In the genomic region with DNA sequence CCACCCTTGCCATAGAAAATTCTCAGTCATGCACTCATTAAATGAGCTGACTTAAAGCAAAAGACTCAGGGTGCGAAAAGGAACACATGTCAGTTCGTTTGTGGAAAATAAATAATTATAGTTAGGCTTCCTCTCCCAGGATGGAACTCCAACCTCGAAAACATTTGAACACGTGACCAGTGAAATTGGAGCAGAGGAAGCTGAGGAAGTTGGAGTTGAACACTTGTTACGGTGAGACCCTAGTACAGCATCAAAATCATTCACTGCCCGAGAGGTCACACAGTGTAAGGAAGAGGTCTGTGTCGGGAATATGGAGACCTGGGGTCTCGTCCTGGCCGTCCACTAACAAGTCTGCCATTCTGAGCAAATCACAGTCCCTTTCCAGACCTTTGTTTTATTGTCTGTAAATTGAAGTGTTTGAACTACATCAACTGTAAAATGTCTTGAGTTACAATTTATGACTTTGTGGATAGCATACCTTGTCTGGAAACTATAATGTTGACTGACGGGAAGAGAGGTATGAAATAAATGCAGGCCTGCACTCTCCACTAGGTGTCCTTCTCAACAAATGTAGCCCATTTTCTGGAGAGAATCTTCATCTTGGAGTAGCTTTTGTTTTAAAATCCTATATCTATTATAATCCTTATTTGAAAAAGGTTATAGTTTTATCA, we compare ENCODE assay signal across 8 cellular contexts. TPM values are rescaled to one million over a fixed set of nuclear protein-coding genes. Genes with fewer than 3 reads are reported as not detected.
DNase-seq lines count a peak whose midpoint lies in the region; ATAC-seq, FAIRE-seq and TF ChIP-seq lines count a peak whose summit lies in the region.

No MANE protein-coding gene starts in this region.

- H3K4me3 ChIP-seq in A549 (no peak overlapping the region), PC-9 (no peak overlapping the region), foreskin fibroblast (ENCODE audit: low read depth in 1 of 2, low read length in 2 of 2) (no peak overlapping the region)

- H3K79me2 ChIP-seq in PC-9 (ENCODE audit: low read depth) = peaks cover 21% of the 10 kb centered on the region

- H3K4me1 ChIP-seq in A549 (peaks cover 7% of the 10 kb centered on the region; the same call in 2 of the 3 replicates), PC-9 (replicated peaks; ENCODE audit: insufficient read depth) (no peaks in the 10 kb centered on the region)

- H3K9me3 ChIP-seq in A549 (no peaks in the 10 kb centered on the region), PC-9 (ENCODE audit: insufficient read depth, low read depth) (no peaks in the 10 kb centered on the region)

- TF ChIP-seq CTCF in A549 (IDR thresholded peaks at IDR 0.05) = peak; percentile 42
- TF ChIP-seq CTCF in GM10248 (IDR thresholded peaks at IDR 0.05; ENCODE audit: control extremely low read depth, extremely low read depth, low read depth, missing control alignments) = peak; percentile 49
- TF ChIP-seq CTCF in PC-9 (conservative IDR thresholded peaks at IDR 0.05) = peak; percentile 58; the same call in 1 of the 2 replicates
- peak; percentile 41 for TF ChIP-seq CTCF in foreskin fibroblast (IDR thresholded peaks at IDR 0.05; ENCODE audit: low read depth, low read length)

- intact Hi-C loops in PC-9 (cut with micrococcal nuclease; ENCODE audit: unreplicated experiment) = loop anchor here (10.0 kb wide), 1 partner anchor 131 kb away; no protein-coding TSS in a partner anchor

- WGBS in A549 (ENCODE audit: missing lambda C conversion rate) = 89% methylated on average over 10 of the region's 10 CpGs

- no peak for FAIRE-seq in A549 (lab: Jason Lieb, UNC)

- no peak overlapping the region for H3K27ac ChIP-seq in A549
- no peak overlapping the region for H3K27ac ChIP-seq in PC-9

- peaks cover 61% of the 10 kb centered on the region for H3K36me3 ChIP-seq in PC-9 (ENCODE audit: low read depth)

- TF ChIP-seq EP300 in A549 (IDR thresholded peaks at IDR 0.05) = no peak

- BruUV-seq in PC-9 (replicated peaks; lab: Mats Ljungman, UMichigan) = no TSS peak

- ATAC-seq in A549 (peak; percentile 60 to 62; a peak in 3 of 6 replicates), HG03378 (IDR thresholded peaks at IDR 0.05; ENCODE audit: unreplicated experiment) (no peak), HG03108 (IDR thresholded peaks at IDR 0.05; ENCODE audit: unreplicated experiment) (no peak)

- H3K27me3 ChIP-seq in PC-9 (ENCODE audit: insufficient read depth, low read depth) = no peaks in the 10 kb centered on the region

- CTCF ChIA-PET in A549 (lab: Yijun Ruan, JAX) (interaction anchor here (0.5 to 9.1 kb wide), 10 partner anchors 5 to 558 kb away, joined by 3 to 55 read pairs (median 4); a partner anchor contains a TSS), GM10248 (lab: Yijun Ruan, JAX) (interaction anchor here (1.0 to 1.9 kb wide), 4 partner anchors 10 to 320 kb away, joined by 4 to 7 read pairs (median 5); no protein-coding TSS in a partner anchor), PC-9 (lab: Charles Lee) (no interaction called here)

- H2AFZ ChIP-seq in PC-9 = no peak overlapping the region

- DNase-seq in A549 (ENCODE audit: low read depth in 1 of 2, low spot score in 1 of 2) (peak; percentile 23 to 29), GM10248 (ENCODE audit: extremely low spot score) (no peak), PC-9 (no peak), foreskin fibroblast (peak in 1 of 2 donors; percentile 41), dedifferentiated amniotic fluid mesenchymal stem cell (ENCODE audit: extremely low spot score) (no peak)
- no peak for DNase-seq in stimulated activated naive CD4-positive, alpha-beta T cell treated with Interleukin-2 at 50 U/mL for 16 hours (lab: John Stamatoyannopoulos, UW)

- no peaks in the 10 kb centered on the region for H3K9me2 ChIP-seq in PC-9 (ENCODE audit: insufficient read depth)

- POLR2A ChIA-PET in A549 (lab: Yijun Ruan, JAX) (no interaction called here), GM10248 (lab: Yijun Ruan, JAX) (interaction anchor here (0.6 kb wide), 1 partner anchor 120 kb away, joined by 9 read pairs; no protein-coding TSS in a partner anchor), PC-9 (lab: Charles Lee; ENCODE audit: unreplicated experiment) (no interaction called here)

- H3K4me2 ChIP-seq in A549 (no peak overlapping the region), PC-9 (no peak overlapping the region)

- H3F3A ChIP-seq in PC-9 (ENCODE audit: insufficient read depth, low read depth) = peaks cover 61% of the 10 kb centered on the region

- peaks cover 57% of the 10 kb centered on the region for H4K20me1 ChIP-seq in PC-9 (ENCODE audit: insufficient read depth)

- no peak for TF ChIP-seq RAD21 in A549 (conservative IDR thresholded peaks at IDR 0.05 in 1 of 2, IDR thresholded peaks at IDR 0.05 in 1 of 2)

- TF ChIP-seq POLR2A in A549 (IDR thresholded peaks at IDR 0.05; ENCODE audit: low read length) = no peak

TF ChIP-seq in A549, 52 proteins besides CTCF, POLR2A, EP300 and RAD21:
- TF ChIP-seq, protein P1, sequence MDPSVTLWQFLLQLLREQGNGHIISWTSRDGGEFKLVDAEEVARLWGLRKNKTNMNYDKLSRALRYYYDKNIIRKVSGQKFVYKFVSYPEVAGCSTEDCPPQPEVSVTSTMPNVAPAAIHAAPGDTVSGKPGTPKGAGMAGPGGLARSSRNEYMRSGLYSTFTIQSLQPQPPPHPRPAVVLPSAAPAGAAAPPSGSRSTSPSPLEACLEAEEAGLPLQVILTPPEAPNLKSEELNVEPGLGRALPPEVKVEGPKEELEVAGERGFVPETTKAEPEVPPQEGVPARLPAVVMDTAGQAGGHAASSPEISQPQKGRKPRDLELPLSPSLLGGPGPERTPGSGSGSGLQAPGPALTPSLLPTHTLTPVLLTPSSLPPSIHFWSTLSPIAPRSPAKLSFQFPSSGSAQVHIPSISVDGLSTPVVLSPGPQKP (IDR thresholded peaks at IDR 0.05; ENCODE audit: low read depth, low read length) = no peak
- TF ChIP-seq GATA3 (IDR thresholded peaks at IDR 0.05; ENCODE audit: borderline replicate concordance) (no peak), JUNB (IDR thresholded peaks at IDR 0.05) (no peak), NPAS2 (CRISPR knock-in tag; IDR thresholded peaks at IDR 0.05; ENCODE audit: borderline replicate concordance) (no peak), JUN (IDR thresholded peaks at IDR 0.05) (peak; percentile 16 to 18; a peak in 1 of 5 replicates)
- TF ChIP-seq, protein P2, sequence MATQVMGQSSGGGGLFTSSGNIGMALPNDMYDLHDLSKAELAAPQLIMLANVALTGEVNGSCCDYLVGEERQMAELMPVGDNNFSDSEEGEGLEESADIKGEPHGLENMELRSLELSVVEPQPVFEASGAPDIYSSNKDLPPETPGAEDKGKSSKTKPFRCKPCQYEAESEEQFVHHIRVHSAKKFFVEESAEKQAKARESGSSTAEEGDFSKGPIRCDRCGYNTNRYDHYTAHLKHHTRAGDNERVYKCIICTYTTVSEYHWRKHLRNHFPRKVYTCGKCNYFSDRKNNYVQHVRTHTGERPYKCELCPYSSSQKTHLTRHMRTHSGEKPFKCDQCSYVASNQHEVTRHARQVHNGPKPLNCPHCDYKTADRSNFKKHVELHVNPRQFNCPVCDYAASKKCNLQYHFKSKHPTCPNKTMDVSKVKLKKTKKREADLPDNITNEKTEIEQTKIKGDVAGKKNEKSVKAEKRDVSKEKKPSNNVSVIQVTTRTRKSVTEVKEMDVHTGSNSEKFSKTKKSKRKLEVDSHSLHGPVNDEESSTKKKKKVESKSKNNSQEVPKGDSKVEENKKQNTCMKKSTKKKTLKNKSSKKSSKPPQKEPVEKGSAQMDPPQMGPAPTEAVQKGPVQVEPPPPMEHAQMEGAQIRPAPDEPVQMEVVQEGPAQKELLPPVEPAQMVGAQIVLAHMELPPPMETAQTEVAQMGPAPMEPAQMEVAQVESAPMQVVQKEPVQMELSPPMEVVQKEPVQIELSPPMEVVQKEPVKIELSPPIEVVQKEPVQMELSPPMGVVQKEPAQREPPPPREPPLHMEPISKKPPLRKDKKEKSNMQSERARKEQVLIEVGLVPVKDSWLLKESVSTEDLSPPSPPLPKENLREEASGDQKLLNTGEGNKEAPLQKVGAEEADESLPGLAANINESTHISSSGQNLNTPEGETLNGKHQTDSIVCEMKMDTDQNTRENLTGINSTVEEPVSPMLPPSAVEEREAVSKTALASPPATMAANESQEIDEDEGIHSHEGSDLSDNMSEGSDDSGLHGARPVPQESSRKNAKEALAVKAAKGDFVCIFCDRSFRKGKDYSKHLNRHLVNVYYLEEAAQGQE (IDR thresholded peaks at IDR 0.05) = no peak; the same call in 1 of the 2 replicates

RNA-seq across cellular contexts. Expression of a gene that starts 7.7 kb away (rescaled TPM):
- 170 and 211 TPM in 2 replicates for polyA plus RNA-seq in A549 (2011; rRNA removed)
- 116 and 126 TPM in 2 replicates for polyA plus RNA-seq in A549 (2012; cell fraction: cytosol; rRNA removed)
- polyA plus RNA-seq in A549 (2012; cell fraction: nucleus; rRNA removed) = 60.9 and 65.6 TPM in 2 replicates
- 210 to 219 TPM (median 212 TPM) in 3 replicates for polyA plus RNA-seq in A549 (2017; fragmentation: RNase III; extraction: RNeasy Plus Mini Kit Qiagen cat#74134 plus additional on column Dnase treatment)
- polyA minus RNA-seq in A549 (2011; rRNA and poly(A)+ RNA removed) = 75.8 and 83.4 TPM in 2 replicates
- total RNA-seq in PC-9 (2021) = 98.2 and 128 TPM in 2 replicates

Comparison
In these comparisons a context has a peak if more than half of its experiments do, and no peak if none do; other contexts are left out.
1. ATAC-seq: peak in A549 (2 of 2); none in HG03378 (single experiment) and HG03108 (single experiment).
2. DNase-seq: peak in A549 (2 of 2); none in GM10248 (single experiment), PC-9 (0 of 2), stimulated activated naive CD4-positive, alpha-beta T cell treated with Interleukin-2 at 50 U/mL for 16 hours (single experiment) and dedifferentiated amniotic fluid mesenchymal stem cell (single experiment).
3. Peak in every context shown above with its lines, with median percentiles within 50 percentile points of each other: CTCF ChIP-seq.